ENCODE assay signal across 3 cellular contexts in genomic region chr17:40448639-40449261, GRCh38.
TF ChIP-seq lines count a peak whose summit lies in the region.

No MANE protein-coding gene starts in this region.

TF ChIP-seq in A549, 52 proteins besides CTCF, POLR2A, EP300 and RAD21:
- peak; percentile 67 for TF ChIP-seq GATA3 (IDR thresholded peaks at IDR 0.05; ENCODE audit: borderline replicate concordance)
- TF ChIP-seq NPAS2 (CRISPR knock-in tag; IDR thresholded peaks at IDR 0.05; ENCODE audit: borderline replicate concordance): peak; percentile 91
- TF ChIP-seq FOSL2 (IDR thresholded peaks at IDR 0.05): no peak
- TF ChIP-seq FOSL2 (CRISPR knock-in tag; IDR thresholded peaks at IDR 0.05): peak; percentile 20; the same call in 1 of the 2 replicates
- TF ChIP-seq HDAC2 (IDR thresholded peaks at IDR 0.05): no peak
- no peak for TF ChIP-seq PHF8 (IDR thresholded peaks at IDR 0.05; ENCODE audit: borderline replicate concordance, low read depth)
- no peak for TF ChIP-seq ATOH8 (CRISPR knock-in tag; IDR thresholded peaks at IDR 0.05; ENCODE audit: low read depth)
- TF ChIP-seq USF2 (IDR thresholded peaks at IDR 0.05): peak; percentile 90
- peak; percentile 54 for TF ChIP-seq MAFK (IDR thresholded peaks at IDR 0.05; ENCODE audit: partially characterized antibody)
- peak in 1 of 2 experiments; percentile 72; a peak in 1 of 4 replicates for TF ChIP-seq CEBPB (IDR thresholded peaks at IDR 0.05)
- peak; percentile 40 for TF ChIP-seq RARB (CRISPR knock-in tag; IDR thresholded peaks at IDR 0.05)
- no peak for TF ChIP-seq HOXB13 (CRISPR knock-in tag; IDR thresholded peaks at IDR 0.05; ENCODE audit: low read depth)
- TF ChIP-seq SREBF2 (IDR thresholded peaks at IDR 0.05): no peak
- peak in 1 of 2 experiments; percentile 63; a peak in 2 of 5 replicates for TF ChIP-seq JUN (IDR thresholded peaks at IDR 0.05)
- TF ChIP-seq MAX (IDR thresholded peaks at IDR 0.05): peak; percentile 99
TF ChIP-seq in A549: peak in this region for 9.

TF ChIP-seq in IMR-90, 13 proteins besides CTCF, POLR2A, EP300 and RAD21:
- TF ChIP-seq BHLHE40 (IDR thresholded peaks at IDR 0.05; ENCODE audit: low read depth, low read length) (no peak), FOS (IDR thresholded peaks at IDR 0.05; ENCODE audit: low read depth, low read length) (no peak), MAFK (IDR thresholded peaks at IDR 0.05; ENCODE audit: low read depth, low read length) (no peak), USF2 (IDR thresholded peaks at IDR 0.05; ENCODE audit: low read depth, low read length) (peak; percentile 52; the same call in 1 of the 2 replicates), MXI1 (IDR thresholded peaks at IDR 0.05; ENCODE audit: borderline replicate concordance, low read depth, low read length) (no peak), RCOR1 (IDR thresholded peaks at IDR 0.05; ENCODE audit: insufficient replicate concordance, low read length) (no peak)

TF ChIP-seq in H1, 55 proteins besides CTCF, POLR2A, EP300 and RAD21:
- TF ChIP-seq POU5F1 (IDR thresholded peaks at IDR 0.05; ENCODE audit: low read depth, low read length): no peak
- TF ChIP-seq MAX (IDR thresholded peaks at IDR 0.05): no peak
- TF ChIP-seq BRCA1 (IDR thresholded peaks at IDR 0.05; ENCODE audit: low read depth, low read length): no peak
- TF ChIP-seq CTBP2 (IDR thresholded peaks at IDR 0.05; ENCODE audit: borderline replicate concordance, insufficient read depth, insufficient read length, low read length): no peak
- no peak for TF ChIP-seq ASH2L (IDR thresholded peaks at IDR 0.05; ENCODE audit: low read length)
- no peak for TF ChIP-seq KDM4A (IDR thresholded peaks at IDR 0.05; ENCODE audit: low read depth, low read length, severe bottlenecking)
- TF ChIP-seq EGR1 (IDR thresholded peaks at IDR 0.05; ENCODE audit: borderline replicate concordance, low read depth, low read length): no peak
- TF ChIP-seq ATF2 (IDR thresholded peaks at IDR 0.05; ENCODE audit: low read length): no peak
- TF ChIP-seq SAP30 (IDR thresholded peaks at IDR 0.05; ENCODE audit: insufficient read depth, insufficient replicate concordance, low read length): no peak
- no peak for TF ChIP-seq MAFK (IDR thresholded peaks at IDR 0.05; ENCODE audit: low read depth, low read length)
- no peak for TF ChIP-seq KDM5A (IDR thresholded peaks at IDR 0.05; ENCODE audit: low read length)
- TF ChIP-seq ATF3 (IDR thresholded peaks at IDR 0.05; ENCODE audit: insufficient read depth, low read depth, low read length): no peak
- TF ChIP-seq GABPA (IDR thresholded peaks at IDR 0.05; ENCODE audit: borderline replicate concordance, insufficient read depth, low read length): no peak
- TF ChIP-seq CEBPB (IDR thresholded peaks at IDR 0.05; ENCODE audit: low read depth, low read length): no peak
- no peak for TF ChIP-seq RNF2 (IDR thresholded peaks at IDR 0.05; ENCODE audit: borderline replicate concordance, low read depth, low read length, missing control alignments, poor library complexity, severe bottlenecking)
- TF ChIP-seq CHD1 (IDR thresholded peaks at IDR 0.05; ENCODE audit: low read depth, low read length): no peak
TF ChIP-seq in H1: peak in this region for 0.
